ENCODE assay signal across 2 cellular contexts in the genomic region with DNA sequence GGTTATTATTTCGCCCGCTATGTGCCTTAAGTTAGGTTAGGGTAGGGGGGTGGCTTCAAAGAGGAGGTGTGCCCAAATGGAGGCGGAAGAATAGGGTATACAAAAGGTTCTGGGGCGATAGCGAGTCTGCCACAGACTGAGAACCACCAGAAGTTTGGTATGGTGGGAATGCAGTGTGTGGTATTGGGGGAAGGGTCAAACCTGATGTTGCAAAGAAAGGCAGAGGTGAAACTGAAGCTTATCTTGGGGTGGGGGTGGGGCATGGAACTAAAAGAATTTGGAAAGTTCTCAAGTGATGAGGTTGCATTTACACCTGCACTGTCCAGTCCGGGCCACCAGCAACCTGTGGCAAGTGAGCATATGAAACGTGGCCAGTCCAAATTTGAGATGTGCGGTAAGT.
A peak's percentile ranks its signal among the peaks of the same experiment; 100 is the strongest.
TF ChIP-seq lines count a peak whose summit lies in the region.

No MANE protein-coding gene starts in this region.

TF ChIP-seq in GM23338, 12 proteins besides CTCF, POLR2A, EP300 and RAD21 (continues in another document):
- no peak for TF ChIP-seq POLR2AphosphoS5 (IDR thresholded peaks at IDR 0.05; ENCODE audit: low read depth)
- TF ChIP-seq JUNB (IDR thresholded peaks at IDR 0.05; ENCODE audit: unreplicated experiment), result no peak
- no peak for TF ChIP-seq CREB1 (CRISPR knock-in tag; IDR thresholded peaks at IDR 0.05; ENCODE audit: low read depth)
- no peak for TF ChIP-seq ZNF114 (CRISPR knock-in tag; IDR thresholded peaks at IDR 0.05)
- TF ChIP-seq EZH2 (IDR thresholded peaks at IDR 0.05; ENCODE audit: low read depth, unreplicated experiment), result no peak
- TF ChIP-seq, protein P1, sequence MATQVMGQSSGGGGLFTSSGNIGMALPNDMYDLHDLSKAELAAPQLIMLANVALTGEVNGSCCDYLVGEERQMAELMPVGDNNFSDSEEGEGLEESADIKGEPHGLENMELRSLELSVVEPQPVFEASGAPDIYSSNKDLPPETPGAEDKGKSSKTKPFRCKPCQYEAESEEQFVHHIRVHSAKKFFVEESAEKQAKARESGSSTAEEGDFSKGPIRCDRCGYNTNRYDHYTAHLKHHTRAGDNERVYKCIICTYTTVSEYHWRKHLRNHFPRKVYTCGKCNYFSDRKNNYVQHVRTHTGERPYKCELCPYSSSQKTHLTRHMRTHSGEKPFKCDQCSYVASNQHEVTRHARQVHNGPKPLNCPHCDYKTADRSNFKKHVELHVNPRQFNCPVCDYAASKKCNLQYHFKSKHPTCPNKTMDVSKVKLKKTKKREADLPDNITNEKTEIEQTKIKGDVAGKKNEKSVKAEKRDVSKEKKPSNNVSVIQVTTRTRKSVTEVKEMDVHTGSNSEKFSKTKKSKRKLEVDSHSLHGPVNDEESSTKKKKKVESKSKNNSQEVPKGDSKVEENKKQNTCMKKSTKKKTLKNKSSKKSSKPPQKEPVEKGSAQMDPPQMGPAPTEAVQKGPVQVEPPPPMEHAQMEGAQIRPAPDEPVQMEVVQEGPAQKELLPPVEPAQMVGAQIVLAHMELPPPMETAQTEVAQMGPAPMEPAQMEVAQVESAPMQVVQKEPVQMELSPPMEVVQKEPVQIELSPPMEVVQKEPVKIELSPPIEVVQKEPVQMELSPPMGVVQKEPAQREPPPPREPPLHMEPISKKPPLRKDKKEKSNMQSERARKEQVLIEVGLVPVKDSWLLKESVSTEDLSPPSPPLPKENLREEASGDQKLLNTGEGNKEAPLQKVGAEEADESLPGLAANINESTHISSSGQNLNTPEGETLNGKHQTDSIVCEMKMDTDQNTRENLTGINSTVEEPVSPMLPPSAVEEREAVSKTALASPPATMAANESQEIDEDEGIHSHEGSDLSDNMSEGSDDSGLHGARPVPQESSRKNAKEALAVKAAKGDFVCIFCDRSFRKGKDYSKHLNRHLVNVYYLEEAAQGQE (IDR thresholded peaks at IDR 0.05; ENCODE audit: unreplicated experiment), result no peak
- TF ChIP-seq, protein P2, sequence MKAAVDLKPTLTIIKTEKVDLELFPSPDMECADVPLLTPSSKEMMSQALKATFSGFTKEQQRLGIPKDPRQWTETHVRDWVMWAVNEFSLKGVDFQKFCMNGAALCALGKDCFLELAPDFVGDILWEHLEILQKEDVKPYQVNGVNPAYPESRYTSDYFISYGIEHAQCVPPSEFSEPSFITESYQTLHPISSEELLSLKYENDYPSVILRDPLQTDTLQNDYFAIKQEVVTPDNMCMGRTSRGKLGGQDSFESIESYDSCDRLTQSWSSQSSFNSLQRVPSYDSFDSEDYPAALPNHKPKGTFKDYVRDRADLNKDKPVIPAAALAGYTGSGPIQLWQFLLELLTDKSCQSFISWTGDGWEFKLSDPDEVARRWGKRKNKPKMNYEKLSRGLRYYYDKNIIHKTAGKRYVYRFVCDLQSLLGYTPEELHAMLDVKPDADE (IDR thresholded peaks at IDR 0.05), result no peak
- TF ChIP-seq, protein P3, sequence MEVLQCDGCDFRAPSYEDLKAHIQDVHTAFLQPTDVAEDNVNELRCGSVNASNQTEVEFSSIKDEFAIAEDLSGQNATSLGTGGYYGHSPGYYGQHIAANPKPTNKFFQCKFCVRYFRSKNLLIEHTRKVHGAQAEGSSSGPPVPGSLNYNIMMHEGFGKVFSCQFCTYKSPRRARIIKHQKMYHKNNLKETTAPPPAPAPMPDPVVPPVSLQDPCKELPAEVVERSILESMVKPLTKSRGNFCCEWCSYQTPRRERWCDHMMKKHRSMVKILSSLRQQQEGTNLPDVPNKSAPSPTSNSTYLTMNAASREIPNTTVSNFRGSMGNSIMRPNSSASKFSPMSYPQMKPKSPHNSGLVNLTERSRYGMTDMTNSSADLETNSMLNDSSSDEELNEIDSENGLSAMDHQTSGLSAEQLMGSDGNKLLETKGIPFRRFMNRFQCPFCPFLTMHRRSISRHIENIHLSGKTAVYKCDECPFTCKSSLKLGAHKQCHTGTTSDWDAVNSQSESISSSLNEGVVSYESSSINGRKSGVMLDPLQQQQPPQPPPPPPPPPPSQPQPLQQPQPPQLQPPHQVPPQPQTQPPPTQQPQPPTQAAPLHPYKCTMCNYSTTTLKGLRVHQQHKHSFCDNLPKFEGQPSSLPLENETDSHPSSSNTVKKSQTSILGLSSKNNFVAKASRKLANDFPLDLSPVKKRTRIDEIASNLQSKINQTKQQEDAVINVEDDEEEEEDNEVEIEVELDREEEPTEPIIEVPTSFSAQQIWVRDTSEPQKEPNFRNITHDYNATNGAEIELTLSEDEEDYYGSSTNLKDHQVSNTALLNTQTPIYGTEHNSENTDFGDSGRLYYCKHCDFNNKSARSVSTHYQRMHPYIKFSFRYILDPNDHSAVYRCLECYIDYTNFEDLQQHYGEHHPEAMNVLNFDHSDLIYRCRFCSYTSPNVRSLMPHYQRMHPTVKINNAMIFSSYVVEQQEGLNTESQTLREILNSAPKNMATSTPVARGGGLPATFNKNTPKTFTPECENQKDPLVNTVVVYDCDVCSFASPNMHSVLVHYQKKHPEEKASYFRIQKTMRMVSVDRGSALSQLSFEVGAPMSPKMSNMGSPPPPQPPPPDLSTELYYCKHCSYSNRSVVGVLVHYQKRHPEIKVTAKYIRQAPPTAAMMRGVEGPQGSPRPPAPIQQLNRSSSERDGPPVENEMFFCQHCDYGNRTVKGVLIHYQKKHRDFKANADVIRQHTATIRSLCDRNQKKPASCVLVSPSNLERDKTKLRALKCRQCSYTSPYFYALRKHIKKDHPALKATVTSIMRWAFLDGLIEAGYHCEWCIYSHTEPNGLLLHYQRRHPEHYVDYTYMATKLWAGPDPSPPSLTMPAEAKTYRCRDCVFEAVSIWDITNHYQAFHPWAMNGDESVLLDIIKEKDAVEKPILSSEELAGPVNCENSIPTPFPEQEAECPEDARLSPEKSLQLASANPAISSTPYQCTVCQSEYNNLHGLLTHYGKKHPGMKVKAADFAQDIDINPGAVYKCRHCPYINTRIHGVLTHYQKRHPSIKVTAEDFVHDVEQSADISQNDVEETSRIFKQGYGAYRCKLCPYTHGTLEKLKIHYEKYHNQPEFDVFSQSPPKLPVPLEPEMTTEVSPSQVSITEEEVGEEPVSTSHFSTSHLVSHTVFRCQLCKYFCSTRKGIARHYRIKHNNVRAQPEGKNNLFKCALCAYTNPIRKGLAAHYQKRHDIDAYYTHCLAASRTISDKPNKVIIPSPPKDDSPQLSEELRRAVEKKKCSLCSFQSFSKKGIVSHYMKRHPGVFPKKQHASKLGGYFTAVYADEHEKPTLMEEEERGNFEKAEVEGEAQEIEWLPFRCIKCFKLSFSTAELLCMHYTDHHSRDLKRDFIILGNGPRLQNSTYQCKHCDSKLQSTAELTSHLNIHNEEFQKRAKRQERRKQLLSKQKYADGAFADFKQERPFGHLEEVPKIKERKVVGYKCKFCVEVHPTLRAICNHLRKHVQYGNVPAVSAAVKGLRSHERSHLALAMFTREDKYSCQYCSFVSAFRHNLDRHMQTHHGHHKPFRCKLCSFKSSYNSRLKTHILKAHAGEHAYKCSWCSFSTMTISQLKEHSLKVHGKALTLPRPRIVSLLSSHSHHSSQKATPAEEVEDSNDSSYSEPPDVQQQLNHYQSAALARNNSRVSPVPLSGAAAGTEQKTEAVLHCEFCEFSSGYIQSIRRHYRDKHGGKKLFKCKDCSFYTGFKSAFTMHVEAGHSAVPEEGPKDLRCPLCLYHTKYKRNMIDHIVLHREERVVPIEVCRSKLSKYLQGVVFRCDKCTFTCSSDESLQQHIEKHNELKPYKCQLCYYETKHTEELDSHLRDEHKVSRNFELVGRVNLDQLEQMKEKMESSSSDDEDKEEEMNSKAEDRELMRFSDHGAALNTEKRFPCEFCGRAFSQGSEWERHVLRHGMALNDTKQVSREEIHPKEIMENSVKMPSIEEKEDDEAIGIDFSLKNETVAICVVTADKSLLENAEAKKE (CRISPR knock-in tag; IDR thresholded peaks at IDR 0.05), result no peak
- TF ChIP-seq ZNF331 (CRISPR knock-in tag; IDR thresholded peaks at IDR 0.05; ENCODE audit: low read depth), result no peak
- no peak for TF ChIP-seq STAT1 (IDR thresholded peaks at IDR 0.05; ENCODE audit: unreplicated experiment)

TF ChIP-seq in H1, 55 proteins besides CTCF, POLR2A, EP300 and RAD21:
- TF ChIP-seq MAFK (IDR thresholded peaks at IDR 0.05; ENCODE audit: low read depth, low read length), result no peak
- TF ChIP-seq SP4 (IDR thresholded peaks at IDR 0.05; ENCODE audit: low read length), result no peak
- TF ChIP-seq TEAD4 (IDR thresholded peaks at IDR 0.05; ENCODE audit: low read depth, low read length), result peak; percentile 87
- no peak for TF ChIP-seq CBX5 (IDR thresholded peaks at IDR 0.05; ENCODE audit: low read depth, low read length)
- no peak for TF ChIP-seq POLR2AphosphoS5 (IDR thresholded peaks at IDR 0.05; ENCODE audit: low read depth, low read length)
- TF ChIP-seq BACH1 (IDR thresholded peaks at IDR 0.05; ENCODE audit: low read length), result no peak
- TF ChIP-seq ASH2L (IDR thresholded peaks at IDR 0.05; ENCODE audit: low read length), result peak; percentile 44
- TF ChIP-seq SP1 (IDR thresholded peaks at IDR 0.05; ENCODE audit: low read depth, low read length), result peak; percentile 74
- no peak for TF ChIP-seq RNF2 (IDR thresholded peaks at IDR 0.05; ENCODE audit: borderline replicate concordance, low read depth, low read length, missing control alignments, poor library complexity, severe bottlenecking)
- TF ChIP-seq, protein P4, sequence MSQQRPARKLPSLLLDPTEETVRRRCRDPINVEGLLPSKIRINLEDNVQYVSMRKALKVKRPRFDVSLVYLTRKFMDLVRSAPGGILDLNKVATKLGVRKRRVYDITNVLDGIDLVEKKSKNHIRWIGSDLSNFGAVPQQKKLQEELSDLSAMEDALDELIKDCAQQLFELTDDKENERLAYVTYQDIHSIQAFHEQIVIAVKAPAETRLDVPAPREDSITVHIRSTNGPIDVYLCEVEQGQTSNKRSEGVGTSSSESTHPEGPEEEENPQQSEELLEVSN (IDR thresholded peaks at IDR 0.05), result no peak
- no peak for TF ChIP-seq EZH2 (IDR thresholded peaks at IDR 0.05; ENCODE audit: low read depth, low read length, severe bottlenecking)
- TF ChIP-seq, protein P5, sequence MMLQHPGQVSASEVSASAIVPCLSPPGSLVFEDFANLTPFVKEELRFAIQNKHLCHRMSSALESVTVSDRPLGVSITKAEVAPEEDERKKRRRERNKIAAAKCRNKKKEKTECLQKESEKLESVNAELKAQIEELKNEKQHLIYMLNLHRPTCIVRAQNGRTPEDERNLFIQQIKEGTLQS (IDR thresholded peaks at IDR 0.05; ENCODE audit: insufficient read depth, low read depth, low read length), result no peak
- no peak for TF ChIP-seq CEBPB (IDR thresholded peaks at IDR 0.05; ENCODE audit: low read depth, low read length)
- TF ChIP-seq SUZ12 (IDR thresholded peaks at IDR 0.05; ENCODE audit: low read length), result no peak
- no peak for TF ChIP-seq KDM4A (IDR thresholded peaks at IDR 0.05; ENCODE audit: low read depth, low read length, severe bottlenecking)
- TF ChIP-seq, protein P6, sequence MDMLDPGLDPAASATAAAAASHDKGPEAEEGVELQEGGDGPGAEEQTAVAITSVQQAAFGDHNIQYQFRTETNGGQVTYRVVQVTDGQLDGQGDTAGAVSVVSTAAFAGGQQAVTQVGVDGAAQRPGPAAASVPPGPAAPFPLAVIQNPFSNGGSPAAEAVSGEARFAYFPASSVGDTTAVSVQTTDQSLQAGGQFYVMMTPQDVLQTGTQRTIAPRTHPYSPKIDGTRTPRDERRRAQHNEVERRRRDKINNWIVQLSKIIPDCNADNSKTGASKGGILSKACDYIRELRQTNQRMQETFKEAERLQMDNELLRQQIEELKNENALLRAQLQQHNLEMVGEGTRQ (IDR thresholded peaks at IDR 0.05; ENCODE audit: low read length), result no peak
- no peak for TF ChIP-seq SRF (IDR thresholded peaks at IDR 0.05; ENCODE audit: low read depth, low read length)
- no peak for TF ChIP-seq NANOG (IDR thresholded peaks at IDR 0.05; ENCODE audit: insufficient read depth, low read depth, low read length, poor library complexity, severe bottlenecking)
